ENCODE assay signal across 1 cellular context in genomic region chr17:82212331-82213250, GRCh38.
TF ChIP-seq lines count a peak whose summit lies in the region.

Gene CCDC57, minus strand, starts transcription at chr17:82212842. Its CDS starts 10,898 bp downstream, at chr17:82201944.

TF ChIP-seq in GM23338, 12 proteins besides CTCF, POLR2A, EP300 and RAD21 (continued from another document):
- no peak for TF ChIP-seq ZNF462 (CRISPR knock-in tag; IDR thresholded peaks at IDR 0.05)
- TF ChIP-seq POLR2AphosphoS5 (IDR thresholded peaks at IDR 0.05; ENCODE audit: low read depth): peak; percentile 59
- no peak for TF ChIP-seq ZNF114 (CRISPR knock-in tag; IDR thresholded peaks at IDR 0.05)
- TF ChIP-seq STAT1 (IDR thresholded peaks at IDR 0.05; ENCODE audit: unreplicated experiment): no peak
- TF ChIP-seq NANOG (IDR thresholded peaks at IDR 0.05; ENCODE audit: borderline replicate concordance): no peak
- no peak for TF ChIP-seq EZH2 (IDR thresholded peaks at IDR 0.05; ENCODE audit: low read depth, unreplicated experiment)
